In genomic region chr5:1470762-1471211, GRCh38 we compare ENCODE assay signal across 28 cellular contexts. TPM values are rescaled to one million over a fixed set of nuclear protein-coding genes. Genes with fewer than 3 reads are reported as not detected.
DNase-seq lines count a peak whose midpoint lies in the region; ATAC-seq, FAIRE-seq and TF ChIP-seq lines count a peak whose summit lies in the region.
"Had no signal": no experiment of that assay in that cellular context is flagged by ENCODE, and none has a peak within 500 bp of the region (broad histone marks: within the 10 kb centered on the region; RNA-seq: fewer than 3 reads in every experiment).

No MANE protein-coding gene starts in this region.

- H2BK120ac ChIP-seq in neuronal stem cell (ENCODE audit: low read depth, low read length) = no peak overlapping the region

- WGBS in neuronal stem cell (ENCODE audit: extremely low coverage in 2 of 2, insufficient read length in 2 of 2, insufficient replicate concordance in 1 of 2), 2 donors = no CpG with 5 or more reads among the region's 18 CpGs

- no peak overlapping the region for H4K91ac ChIP-seq in neuronal stem cell (ENCODE audit: low read depth, low read length, poor library complexity)

- peak; percentile 85 for FAIRE-seq in urothelium cell line (lab: Jason Lieb, UNC)

- no peak overlapping the region for H2BK5ac ChIP-seq in neuronal stem cell (ENCODE audit: low read length)

- H2BK12ac ChIP-seq in neuronal stem cell (ENCODE audit: low read length) = no peak overlapping the region

- no peak for TF ChIP-seq CTCF in glutamatergic neuron (IDR thresholded peaks at IDR 0.05; ENCODE audit: partially characterized antibody, unreplicated experiment)
- TF ChIP-seq CTCF in omental fat pad (IDR thresholded peaks at IDR 0.05) = no peak

- no peak overlapping the region for H3K14ac ChIP-seq in neuronal stem cell (ENCODE audit: low read length)

- no peak for ATAC-seq in stimulated activated naive CD8-positive, alpha-beta T cell treated with anti-CD3 and anti-CD28 coated beads, Interleukin-15, amount 100 ng/mL, for 72 hours
- ATAC-seq in omental fat pad (ENCODE audit: low FRiP score) = no peak

- H3K36me3 Mint-ChIP-seq in stimulated activated naive CD8-positive, alpha-beta T cell treated with anti-CD3 and anti-CD28 coated beads, Interleukin-15, Interleukin-2, amounts not matched to agents 100 ng/mL and 50 ng/mL, for 24 hours (ENCODE audit: low read depth) = peaks cover 43% of the 10 kb centered on the region
- H3K36me3 Mint-ChIP-seq in glutamatergic neuron (ENCODE audit: unreplicated experiment) = peaks cover 6% of the 10 kb centered on the region

- H3K27ac Mint-ChIP-seq in stimulated activated naive CD8-positive, alpha-beta T cell treated with anti-CD3 and anti-CD28 coated beads, Interleukin-15, Interleukin-2, amounts not matched to agents 100 ng/mL and 50 ng/mL, for 24 hours = peak overlapping the region; percentile 45
- H3K27ac Mint-ChIP-seq in stimulated activated naive CD8-positive, alpha-beta T cell treated with anti-CD3 and anti-CD28 coated beads, Interleukin-15, amount 100 ng/mL, for 72 hours = no peak overlapping the region
- H3K27ac Mint-ChIP-seq in glutamatergic neuron (ENCODE audit: unreplicated experiment) = no peak overlapping the region
- H3K27ac Mint-ChIP-seq: activated naive CD4-positive, alpha-beta T cell treated with anti-CD3 and anti-CD28 coated beads, Interleukin-2, amount 10 ng/mL, durations not matched to agents 7 days and 5 days; CD4-positive, alpha-beta T cell had no signal

- H3K4ac ChIP-seq in neuronal stem cell (ENCODE audit: low read length) = no peak overlapping the region

- peaks cover 15% of the 10 kb centered on the region for H3K4me1 Mint-ChIP-seq in stimulated activated naive CD8-positive, alpha-beta T cell treated with anti-CD3 and anti-CD28 coated beads, Interleukin-15, Interleukin-2, amounts not matched to agents 100 ng/mL and 50 ng/mL, for 24 hours (ENCODE audit: low read depth)
- H3K4me1 Mint-ChIP-seq in stimulated activated naive CD8-positive, alpha-beta T cell treated with anti-CD3 and anti-CD28 coated beads, Interleukin-15, amount 100 ng/mL, for 72 hours = peaks cover 11% of the 10 kb centered on the region
- peaks cover 5% of the 10 kb centered on the region for H3K4me1 Mint-ChIP-seq in glutamatergic neuron (ENCODE audit: low read depth, unreplicated experiment)
- H3K4me1 Mint-ChIP-seq: activated naive CD4-positive, alpha-beta T cell treated with anti-CD3 and anti-CD28 coated beads, Interleukin-2, amount 10 ng/mL, durations not matched to agents 7 days and 5 days had no signal

- H3K4me3 Mint-ChIP-seq in stimulated activated naive CD8-positive, alpha-beta T cell treated with anti-CD3 and anti-CD28 coated beads, Interleukin-15, Interleukin-2, amounts not matched to agents 100 ng/mL and 50 ng/mL, for 24 hours = no peak overlapping the region
- H3K4me3 Mint-ChIP-seq in stimulated activated naive CD8-positive, alpha-beta T cell treated with anti-CD3 and anti-CD28 coated beads, Interleukin-15, amount 100 ng/mL, for 72 hours = no peak overlapping the region
- no peak overlapping the region for H3K4me3 Mint-ChIP-seq in glutamatergic neuron (ENCODE audit: unreplicated experiment)
- H3K4me3 Mint-ChIP-seq: activated naive CD4-positive, alpha-beta T cell treated with anti-CD3 and anti-CD28 coated beads, Interleukin-2, amount 10 ng/mL, durations not matched to agents 7 days and 5 days; CD4-positive, alpha-beta T cell had no signal

- no peak overlapping the region for H3K18ac ChIP-seq in neuronal stem cell (ENCODE audit: low read length)

- peaks cover 0 to under 1% of the 10 kb centered on the region in 2 donors for H3K9me3 ChIP-seq in neuronal stem cell (replicated peaks in 1 of 2; ENCODE audit: control insufficient read depth in 2 of 2, insufficient read depth in 1 of 2, low read depth in 1 of 2, low read length in 2 of 2)
- H3K9me3 ChIP-seq: lower lobe of right lung, suprapubic skin had no signal

- H3K23ac ChIP-seq in neuronal stem cell (ENCODE audit: low read depth, low read length, poor library complexity) = peak overlapping the region; percentile 81

- H3K4me1 ChIP-seq in neuronal stem cell (ENCODE audit: control insufficient read depth in 2 of 2, insufficient read depth in 1 of 2, low read depth in 1 of 2, low read length in 2 of 2) = peaks cover 0 to 9% of the 10 kb centered on the region in 2 donors
- H3K4me1 ChIP-seq: lower lobe of right lung, suprapubic skin had no signal

- DNase-seq in stimulated activated naive CD8-positive, alpha-beta T cell treated with anti-CD3 and anti-CD28 coated beads, Interleukin-15, amount 100 ng/mL, for 72 hours = no peak
- DNase-seq in glutamatergic neuron = peak; percentile 14
- DNase-seq in neuronal stem cell (ENCODE audit: low spot score) = no peak
- DNase-seq in urothelium cell line (ENCODE audit: low spot score) = no peak
- no peak for DNase-seq in omental fat pad (ENCODE audit: low spot score)
- DNase-seq in NCI-H128 (lab: John Stamatoyannopoulos, UW; ENCODE audit: unreplicated experiment) = no peak
- no peak for DNase-seq in stimulated activated naive CD4-positive, alpha-beta T cell treated with Interleukin-2 at 50 U/mL for 16 hours (lab: John Stamatoyannopoulos, UW)
- DNase-seq: activated CD8-positive, alpha-beta memory T cell treated with anti-CD3 and anti-CD28 coated beads for 24 hours; activated naive CD4-positive, alpha-beta T cell treated with anti-CD3 and anti-CD28 coated beads, Interleukin-2, amount 10 ng/mL, durations not matched to agents 7 days and 5 days; central memory CD4-positive, alpha-beta T cell; DMS 273 treated with DMSO at 0.1 percent for 48 hours; erythroblast; foreskin fibroblast; HCEC 1CT; KG1; lower lobe of right lung; NCI-H1930; NCI-H748 treated with DMSO at 0.1 percent for 48 hours; nucleus accumbens; retina; SHP77 treated with DMSO at 0.1 percent for 48 hours had no signal

- no peaks in the 10 kb centered on the region for H3K27me3 Mint-ChIP-seq in stimulated activated naive CD8-positive, alpha-beta T cell treated with anti-CD3 and anti-CD28 coated beads, Interleukin-15, Interleukin-2, amounts not matched to agents 100 ng/mL and 50 ng/mL, for 24 hours
- no peaks in the 10 kb centered on the region for H3K27me3 Mint-ChIP-seq in stimulated activated naive CD8-positive, alpha-beta T cell treated with anti-CD3 and anti-CD28 coated beads, Interleukin-15, amount 100 ng/mL, for 72 hours
- H3K27me3 Mint-ChIP-seq in glutamatergic neuron (ENCODE audit: unreplicated experiment) = peaks cover 13% of the 10 kb centered on the region
- H3K27me3 Mint-ChIP-seq: activated naive CD4-positive, alpha-beta T cell treated with anti-CD3 and anti-CD28 coated beads, Interleukin-2, amount 10 ng/mL, durations not matched to agents 7 days and 5 days; CD4-positive, alpha-beta T cell had no signal

- no peaks in the 10 kb centered on the region for H3K27me3 ChIP-seq in neuronal stem cell (ENCODE audit: control insufficient read depth in 3 of 3, insufficient read depth in 3 of 3, low read depth in 1 of 3, low read length in 3 of 3)
- H3K27me3 ChIP-seq: dorsolateral prefrontal cortex, suprapubic skin had no signal

- peaks cover 6% of the 10 kb centered on the region for H3K79me1 ChIP-seq in neuronal stem cell (ENCODE audit: low read depth, low read length)

- H2AFZ ChIP-seq in neuronal stem cell (ENCODE audit: low read length) = no peak overlapping the region

- no peak overlapping the region for H2BK15ac ChIP-seq in neuronal stem cell (ENCODE audit: low read length)

- no peak overlapping the region for H3K27ac ChIP-seq in neuronal stem cell (replicated peaks; ENCODE audit: low read length)
- H3K27ac ChIP-seq: dorsolateral prefrontal cortex, lower lobe of right lung, suprapubic skin had no signal

- no peak overlapping the region for H3K4me2 ChIP-seq in neuronal stem cell (ENCODE audit: insufficient read depth, low read length, poor library complexity, severe bottlenecking)

- H3K9ac ChIP-seq in neuronal stem cell (ENCODE audit: low read depth, low read length, poor library complexity) = no peak overlapping the region

- no peak overlapping the region for H2AK5ac ChIP-seq in neuronal stem cell (ENCODE audit: low read depth, low read length)

- H4K8ac ChIP-seq in neuronal stem cell (ENCODE audit: low read depth, low read length) = no peak overlapping the region

- no peak overlapping the region for H3K4me3 ChIP-seq in neuronal stem cell (ENCODE audit: low read length in 2 of 2)
- H3K4me3 ChIP-seq: dorsolateral prefrontal cortex, lower lobe of right lung, suprapubic skin had no signal

- peaks cover 39 to 64% of the 10 kb centered on the region in 2 donors for H3K36me3 ChIP-seq in neuronal stem cell (replicated peaks in 1 of 2; ENCODE audit: control insufficient read depth in 2 of 2, insufficient read depth in 2 of 2, low read length in 2 of 2)

- H3K9me3 Mint-ChIP-seq in stimulated activated naive CD8-positive, alpha-beta T cell treated with anti-CD3 and anti-CD28 coated beads, Interleukin-15, Interleukin-2, amounts not matched to agents 100 ng/mL and 50 ng/mL, for 24 hours = no peaks in the 10 kb centered on the region
- peaks cover 0 to 4% of the 10 kb centered on the region in 2 donors for H3K9me3 Mint-ChIP-seq in stimulated activated naive CD8-positive, alpha-beta T cell treated with anti-CD3 and anti-CD28 coated beads, Interleukin-15, amount 100 ng/mL, for 72 hours
- H3K9me3 Mint-ChIP-seq in glutamatergic neuron (ENCODE audit: unreplicated experiment) = peaks cover 12% of the 10 kb centered on the region
- H3K9me3 Mint-ChIP-seq: CD4-positive, alpha-beta T cell had no signal

RNA-seq across cellular contexts. Expression of gene SLC6A3, which starts 25.5 kb away (rescaled TPM):
- total RNA-seq in glutamatergic neuron (ENCODE audit: unreplicated experiment) (22.4 TPM), omental fat pad (1 to 10 TPM in 1 of 4 donors, under 1 TPM in 3; 0.32 to 1.2 (median 0.55) TPM)
- polyA plus RNA-seq in neuronal stem cell (2013, experiment 1 of 2) = 0.26 TPM
- polyA plus RNA-seq in neuronal stem cell (2013, experiment 2 of 2) = 0.15 TPM
- total RNA-seq: G401, HT1080, OCI-LY7 had no signal

RNA-seq across cellular contexts. Expression of gene LPCAT1, which starts 53.0 kb away (rescaled TPM):
- 113 TPM for total RNA-seq in glutamatergic neuron (ENCODE audit: unreplicated experiment)
- polyA plus RNA-seq in neuronal stem cell (2013, experiment 1 of 2) = 92.2 TPM
- 93.4 TPM for polyA plus RNA-seq in neuronal stem cell (2013, experiment 2 of 2)
- 10 to 100 TPM; 22.3 to 37.1 (median 34.5) TPM for total RNA-seq in omental fat pad

Comparison
In these comparisons a context has a peak if more than half of its experiments do, and no peak if none do; other contexts are left out.
1. RNA of gene SLC6A3, which starts 25.5 kb away (total RNA-seq): 22.4 TPM in glutamatergic neuron (single experiment); 0.32 to 1.2 TPM in omental fat pad; every median in the first group is over 10 times any median in the second.